ENCODE assay signal across 21 cellular contexts in the genomic region with DNA sequence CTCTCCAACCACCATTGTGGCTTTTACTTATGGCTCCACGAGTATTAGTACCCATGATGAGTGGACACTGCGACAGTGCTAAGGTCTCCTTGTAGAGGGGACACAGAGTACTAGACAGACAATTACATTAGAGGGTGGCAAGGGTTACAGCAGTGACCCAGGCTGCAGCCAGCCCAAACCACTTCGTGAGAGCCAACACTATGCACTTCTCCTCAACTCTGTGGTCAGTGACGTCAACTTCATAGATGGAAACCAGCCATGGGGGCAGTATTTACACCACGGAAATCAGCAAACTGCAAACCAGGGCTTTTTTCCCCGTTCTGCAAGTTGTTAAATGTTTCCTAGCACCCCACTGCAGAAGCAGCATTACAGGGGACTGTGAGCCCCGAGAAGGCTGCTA.
DNase-seq lines count a peak whose midpoint lies in the region; ATAC-seq and TF ChIP-seq lines count a peak whose summit lies in the region.
"Had no signal": no experiment of that assay in that cellular context is flagged by ENCODE, and none has a peak within 500 bp of the region (broad histone marks: within the 10 kb centered on the region; RNA-seq: fewer than 3 reads in every experiment).

No MANE protein-coding gene starts in this region.

- DNase-seq in activated CD4-positive, alpha-beta memory T cell treated with anti-CD3 and anti-CD28 coated beads, Interleukin-2, amount 10 ng/mL, durations not matched to agents 7 days and 5 days = peak; percentile 31
- no peak for DNase-seq in activated CD4-positive, alpha-beta memory T cell treated with anti-CD3 and anti-CD28 coated beads for 36 hours
- DNase-seq in NOMO-1 treated with DMSO at 0.1 percent for 48 hours (lab: John Stamatoyannopoulos, UW; ENCODE audit: unreplicated experiment) (peak; percentile 30), endodermal cell (peak; percentile 32), cerebellum (ENCODE audit: low spot score) (no peak)
- no peak for DNase-seq in stimulated activated naive CD8-positive, alpha-beta T cell treated with anti-CD3 and anti-CD28 coated beads, Interleukin-15, amount 100 ng/mL, for 72 hours
- DNase-seq in stimulated activated CD4-positive, alpha-beta T cell treated with anti-CD3 and anti-CD28 coated beads, Interleukin-4, amount 100 ng/mL, for 1 hour = no peak
- DNase-seq: activated CD4-positive, alpha-beta T cell treated with anti-CD3 and anti-CD28 coated beads, Interleukin-2, amount 50 U/mL, for 1 hour; activated T-cell treated with anti-CD3 and anti-CD28 coated beads, Interleukin-2, amount 50 U/mL, for 4 hours; BE2C; HCEC 1CT; kidney glomerular epithelial cell; NCI-H187 treated with DMSO at 0.1 percent for 48 hours; NCI-H446; nephron progenitor cell; stimulated activated CD4-positive, alpha-beta T cell treated with anti-CD3 and anti-CD28 coated beads, Interleukin-2, amount 100 ng/mL, for 48 hours; T-cell had no signal

- POLR2A ChIA-PET in activated CD4-positive, alpha-beta memory T cell treated with anti-CD3 and anti-CD28 coated beads, Interleukin-2, amount 10 ng/mL, durations not matched to agents 7 days and 5 days (lab: Charles Lee) = interaction anchor here (1.1 kb wide), 1 partner anchor 14 kb away, joined by 3 read pairs; no protein-coding TSS in a partner anchor
- POLR2A ChIA-PET in activated CD4-positive, alpha-beta memory T cell treated with anti-CD3 and anti-CD28 coated beads for 36 hours (lab: Charles Lee) = no interaction called here

- H3K27me3 ChIP-seq in endodermal cell (ENCODE audit: control insufficient read depth, insufficient read depth, low read length, poor library complexity, severe bottlenecking) = no peaks in the 10 kb centered on the region
- H3K27me3 ChIP-seq: BE2C, body of pancreas had no signal

- H3K36me3 ChIP-seq in endodermal cell (ENCODE audit: control insufficient read depth, insufficient read depth, low read length) = no peaks in the 10 kb centered on the region
- H3K36me3 ChIP-seq: BE2C had no signal

- peak overlapping the region; percentile 64 for H3K27ac Mint-ChIP-seq in activated CD4-positive, alpha-beta memory T cell treated with anti-CD3 and anti-CD28 coated beads, Interleukin-2, amount 10 ng/mL, durations not matched to agents 7 days and 5 days
- no peak overlapping the region for H3K27ac Mint-ChIP-seq in activated CD4-positive, alpha-beta memory T cell treated with anti-CD3 and anti-CD28 coated beads for 36 hours
- H3K27ac Mint-ChIP-seq in endodermal cell = no peak overlapping the region
- no peak overlapping the region for H3K27ac Mint-ChIP-seq in stimulated activated memory B cell treated with anti-CD40 and anti-IgM and Interleukin-4, amounts not matched to agents 10 μg/mL and 1 μg/mL and 100 μg/mL, for 72 hours
- no peak overlapping the region for H3K27ac Mint-ChIP-seq in stimulated activated naive CD8-positive, alpha-beta T cell treated with anti-CD3 and anti-CD28 coated beads, Interleukin-15, amount 100 ng/mL, for 72 hours
- H3K27ac Mint-ChIP-seq: activated naive CD4-positive, alpha-beta T cell treated with anti-CD3 and anti-CD28 coated beads, Interleukin-2, amount 50 U/mL, for 24 hours; IgD-negative memory B cell; nephron progenitor cell; T-cell had no signal

- H3K27ac ChIP-seq in endodermal cell (ENCODE audit: low read depth, low read length) = no peak overlapping the region
- H3K27ac ChIP-seq: body of pancreas had no signal

- H3K9me3 ChIP-seq in endodermal cell (ENCODE audit: control insufficient read depth, low read length) = peaks cover 5% of the 10 kb centered on the region
- H3K9me3 ChIP-seq: BE2C, body of pancreas had no signal

- H3K4me3 ChIP-seq in endodermal cell (ENCODE audit: low read length) = no peak overlapping the region
- H3K4me3 ChIP-seq: body of pancreas had no signal

- no peak overlapping the region for H3K9ac ChIP-seq in endodermal cell (ENCODE audit: extremely low read depth, low read length, poor library complexity, severe bottlenecking)

- peak; percentile 39 for ATAC-seq in stimulated activated memory B cell treated with anti-CD40 and anti-IgM and Interleukin-4, amounts not matched to agents 10 μg/mL and 1 μg/mL and 100 μg/mL, for 72 hours
- ATAC-seq in stimulated activated naive CD8-positive, alpha-beta T cell treated with anti-CD3 and anti-CD28 coated beads, Interleukin-15, amount 100 ng/mL, for 72 hours = no peak
- ATAC-seq: activated T-cell treated with anti-CD3 and anti-CD28 coated beads, Interleukin-2, amount 50 U/mL, for 4 hours; body of pancreas; T-cell had no signal

- H3K4me1 ChIP-seq in endodermal cell (ENCODE audit: control insufficient read depth, insufficient read depth, low read length) = no peaks in the 10 kb centered on the region
- H3K4me1 ChIP-seq: BE2C, body of pancreas had no signal

- CTCF ChIA-PET in activated CD4-positive, alpha-beta memory T cell treated with anti-CD3 and anti-CD28 coated beads, Interleukin-2, amount 10 ng/mL, durations not matched to agents 7 days and 5 days (lab: Charles Lee) = interaction anchor here (2.3 kb wide), 1 partner anchor 10 kb away, joined by 6 read pairs; no protein-coding TSS in a partner anchor
- CTCF ChIA-PET in activated CD4-positive, alpha-beta memory T cell treated with anti-CD3 and anti-CD28 coated beads for 36 hours (lab: Charles Lee) = interaction anchor here (1.7 kb wide), 1 partner anchor 10 kb away, joined by 13 read pairs; no protein-coding TSS in a partner anchor

- H3K9me3 Mint-ChIP-seq in activated CD4-positive, alpha-beta memory T cell treated with anti-CD3 and anti-CD28 coated beads, Interleukin-2, amount 10 ng/mL, durations not matched to agents 7 days and 5 days = peaks cover 2% of the 10 kb centered on the region
- peaks cover 4% of the 10 kb centered on the region for H3K9me3 Mint-ChIP-seq in activated CD4-positive, alpha-beta memory T cell treated with anti-CD3 and anti-CD28 coated beads for 36 hours
- H3K9me3 Mint-ChIP-seq in endodermal cell = peaks cover 4% of the 10 kb centered on the region
- H3K9me3 Mint-ChIP-seq in stimulated activated memory B cell treated with anti-CD40 and anti-IgM and Interleukin-4, amounts not matched to agents 10 μg/mL and 1 μg/mL and 100 μg/mL, for 72 hours = peaks cover 3% of the 10 kb centered on the region
- no peaks in the 10 kb centered on the region for H3K9me3 Mint-ChIP-seq in stimulated activated naive CD8-positive, alpha-beta T cell treated with anti-CD3 and anti-CD28 coated beads, Interleukin-15, amount 100 ng/mL, for 72 hours
- H3K9me3 Mint-ChIP-seq: activated naive CD4-positive, alpha-beta T cell treated with anti-CD3 and anti-CD28 coated beads, Interleukin-2, amount 50 U/mL, for 24 hours; T-cell had no signal

- peaks cover 12% of the 10 kb centered on the region for H3K4me1 Mint-ChIP-seq in activated CD4-positive, alpha-beta memory T cell treated with anti-CD3 and anti-CD28 coated beads, Interleukin-2, amount 10 ng/mL, durations not matched to agents 7 days and 5 days
- H3K4me1 Mint-ChIP-seq in activated CD4-positive, alpha-beta memory T cell treated with anti-CD3 and anti-CD28 coated beads for 36 hours (ENCODE audit: low read depth) = peaks cover 4% of the 10 kb centered on the region
- peaks cover 19% of the 10 kb centered on the region for H3K4me1 Mint-ChIP-seq in endodermal cell
- no peaks in the 10 kb centered on the region for H3K4me1 Mint-ChIP-seq in stimulated activated memory B cell treated with anti-CD40 and anti-IgM and Interleukin-4, amounts not matched to agents 10 μg/mL and 1 μg/mL and 100 μg/mL, for 72 hours
- H3K4me1 Mint-ChIP-seq in stimulated activated naive CD8-positive, alpha-beta T cell treated with anti-CD3 and anti-CD28 coated beads, Interleukin-15, amount 100 ng/mL, for 72 hours = no peaks in the 10 kb centered on the region
- H3K4me1 Mint-ChIP-seq: activated naive CD4-positive, alpha-beta T cell treated with anti-CD3 and anti-CD28 coated beads, Interleukin-2, amount 50 U/mL, for 24 hours; IgD-negative memory B cell had no signal

- TF ChIP-seq CTCF in endodermal cell (conservative IDR thresholded peaks at IDR 0.05) = no peak

- peaks cover 3% of the 10 kb centered on the region for H3K27me3 Mint-ChIP-seq in activated CD4-positive, alpha-beta memory T cell treated with anti-CD3 and anti-CD28 coated beads, Interleukin-2, amount 10 ng/mL, durations not matched to agents 7 days and 5 days
- no peaks in the 10 kb centered on the region for H3K27me3 Mint-ChIP-seq in activated CD4-positive, alpha-beta memory T cell treated with anti-CD3 and anti-CD28 coated beads for 36 hours
- H3K27me3 Mint-ChIP-seq in endodermal cell (ENCODE audit: insufficient read depth) = no peaks in the 10 kb centered on the region
- H3K27me3 Mint-ChIP-seq in stimulated activated memory B cell treated with anti-CD40 and anti-IgM and Interleukin-4, amounts not matched to agents 10 μg/mL and 1 μg/mL and 100 μg/mL, for 72 hours = peaks cover 7% of the 10 kb centered on the region
- H3K27me3 Mint-ChIP-seq in stimulated activated naive CD8-positive, alpha-beta T cell treated with anti-CD3 and anti-CD28 coated beads, Interleukin-15, amount 100 ng/mL, for 72 hours = no peaks in the 10 kb centered on the region
- H3K27me3 Mint-ChIP-seq: activated naive CD4-positive, alpha-beta T cell treated with anti-CD3 and anti-CD28 coated beads, Interleukin-2, amount 50 U/mL, for 24 hours; IgD-negative memory B cell; T-cell had no signal

- intact Hi-C loops in activated CD4-positive, alpha-beta memory T cell treated with anti-CD3 and anti-CD28 coated beads for 36 hours (cut with micrococcal nuclease) = no loop called here

- no peaks in the 10 kb centered on the region for H3K36me3 Mint-ChIP-seq in activated CD4-positive, alpha-beta memory T cell treated with anti-CD3 and anti-CD28 coated beads, Interleukin-2, amount 10 ng/mL, durations not matched to agents 7 days and 5 days (ENCODE audit: low read depth)
- H3K36me3 Mint-ChIP-seq in activated CD4-positive, alpha-beta memory T cell treated with anti-CD3 and anti-CD28 coated beads for 36 hours = no peaks in the 10 kb centered on the region
- H3K36me3 Mint-ChIP-seq in endodermal cell (ENCODE audit: low read depth) = no peaks in the 10 kb centered on the region
- no peaks in the 10 kb centered on the region for H3K36me3 Mint-ChIP-seq in stimulated activated memory B cell treated with anti-CD40 and anti-IgM and Interleukin-4, amounts not matched to agents 10 μg/mL and 1 μg/mL and 100 μg/mL, for 72 hours
- H3K36me3 Mint-ChIP-seq: IgD-negative memory B cell, T-cell had no signal

- no peak overlapping the region for H3K4me3 Mint-ChIP-seq in activated CD4-positive, alpha-beta memory T cell treated with anti-CD3 and anti-CD28 coated beads, Interleukin-2, amount 10 ng/mL, durations not matched to agents 7 days and 5 days
- H3K4me3 Mint-ChIP-seq in activated CD4-positive, alpha-beta memory T cell treated with anti-CD3 and anti-CD28 coated beads for 36 hours = no peak overlapping the region
- H3K4me3 Mint-ChIP-seq in endodermal cell = no peak overlapping the region
- H3K4me3 Mint-ChIP-seq in stimulated activated memory B cell treated with anti-CD40 and anti-IgM and Interleukin-4, amounts not matched to agents 10 μg/mL and 1 μg/mL and 100 μg/mL, for 72 hours = no peak overlapping the region
- no peak overlapping the region for H3K4me3 Mint-ChIP-seq in stimulated activated naive CD8-positive, alpha-beta T cell treated with anti-CD3 and anti-CD28 coated beads, Interleukin-15, amount 100 ng/mL, for 72 hours
- H3K4me3 Mint-ChIP-seq: activated naive CD4-positive, alpha-beta T cell treated with anti-CD3 and anti-CD28 coated beads, Interleukin-2, amount 50 U/mL, for 24 hours; activated T-cell treated with anti-CD3 and anti-CD28 coated beads, Interleukin-2, amount 50 U/mL, for 4 hours; nephron progenitor cell; T-cell had no signal

- 92 to 93% methylated on average over 4 to 7 of the region's 7 CpGs for WGBS in endodermal cell (ENCODE audit: insufficient coverage in 1 of 2, insufficient read length in 1 of 2), 2 experiments

Comparison
In these comparisons a context has a peak if more than half of its experiments do, and no peak if none do; other contexts are left out.
1. DNase-seq: peak in activated CD4-positive, alpha-beta memory T cell treated with anti-CD3 and anti-CD28 coated beads, Interleukin-2, amount 10 ng/mL, durations not matched to agents 7 days and 5 days (single experiment), NOMO-1 treated with DMSO at 0.1 percent for 48 hours (single experiment) and endodermal cell (single experiment); none in activated CD4-positive, alpha-beta memory T cell treated with anti-CD3 and anti-CD28 coated beads for 36 hours (single experiment), stimulated activated naive CD8-positive, alpha-beta T cell treated with anti-CD3 and anti-CD28 coated beads, Interleukin-15, amount 100 ng/mL, for 72 hours (0 of 2), stimulated activated CD4-positive, alpha-beta T cell treated with anti-CD3 and anti-CD28 coated beads, Interleukin-4, amount 100 ng/mL, for 1 hour (single experiment) and cerebellum (single experiment).